Comparison of ENCODE assay signal across 34 cellular contexts in the genomic region with DNA sequence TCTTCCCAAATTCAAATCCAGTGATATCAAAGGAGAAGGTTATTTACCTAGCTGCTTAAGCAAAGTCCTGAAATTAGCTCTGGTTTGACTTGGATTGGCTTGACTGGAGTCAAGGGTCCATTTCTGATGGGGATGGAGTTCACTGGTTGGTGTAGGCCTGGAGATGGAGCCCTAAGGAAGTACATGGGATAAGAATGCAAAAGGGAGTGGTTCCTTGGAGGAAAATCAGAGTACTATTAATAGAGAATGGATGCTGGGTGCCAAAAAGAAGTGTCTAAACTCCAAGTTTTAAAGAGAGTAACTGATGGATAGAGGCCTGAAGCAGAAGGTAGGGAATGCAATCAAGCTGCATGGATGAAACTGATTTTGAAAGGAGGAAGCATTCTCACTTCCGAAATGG. TPM values are rescaled to one million over a fixed set of nuclear protein-coding genes. Genes with fewer than 3 reads are reported as not detected.
"Had no signal": no experiment of that assay in that cellular context is flagged by ENCODE, and none has a peak within 500 bp of the region (broad histone marks: within the 10 kb centered on the region; RNA-seq: fewer than 3 reads in every experiment).

No MANE protein-coding gene starts in this region.

- H3K36me3 ChIP-seq: brain microvascular endothelial cell had no signal

- H3K27ac ChIP-seq: brain microvascular endothelial cell, coronary artery, dorsolateral prefrontal cortex had no signal

- H3K4me3 ChIP-seq: coronary artery, dorsolateral prefrontal cortex had no signal

- H3K27me3 ChIP-seq: brain microvascular endothelial cell, dorsolateral prefrontal cortex had no signal

- DNase-seq: activated CD4-positive, alpha-beta memory T cell treated with anti-CD3 and anti-CD28 coated beads for 36 hours; activated CD4-positive, alpha-beta T cell treated with anti-CD3 and anti-CD28 coated beads for 36 hours; activated CD4-positive, alpha-beta T cell treated with anti-CD3 and anti-CD28 coated beads, Interleukin-2, amount 10 ng/mL, durations not matched to agents 24 days and 14 days; activated CD4-positive, CD25-positive, alpha-beta regulatory T cell; activated CD4-positive, CD25-positive, alpha-beta regulatory T cell treated with anti-CD3 and anti-CD28 coated beads, Interleukin-2, amount 50 U/mL, for 72 hours; activated CD8-positive, alpha-beta memory T cell treated with anti-CD3 and anti-CD28 coated beads, Interleukin-2, amount 10 ng/mL, durations not matched to agents 7 days and 5 days; activated CD8-positive, alpha-beta memory T cell treated with anti-CD3 and anti-CD28 coated beads, Interleukin-2, amount 50 U/mL, for 4 hours; activated CD8-positive, alpha-beta T cell treated with anti-CD3 and anti-CD28 coated beads, Interleukin-2, amount 10 ng/mL, durations not matched to agents 7 days and 5 days; activated effector memory CD4-positive, alpha-beta T cell treated with anti-CD3 and anti-CD28 coated beads, Interleukin-2, amount 50 U/mL, for 16 hours; activated naive CD4-positive, alpha-beta T cell treated with anti-CD3 and anti-CD28 coated beads, Interleukin-2, amount 50 U/mL, for 16 hours; activated T-cell treated with anti-CD3 and anti-CD28 coated beads, Interleukin-2, amount 50 U/mL, for 1 hour; activated T-cell treated with anti-CD3 and anti-CD28 coated beads, Interleukin-2, amount 50 U/mL, for 48 hours; amniotic stem cell; anterior cingulate cortex; brain microvascular endothelial cell; dorsolateral prefrontal cortex; effector memory CD4-positive, alpha-beta T cell; endodermal cell; head of caudate nucleus; T-helper 2 cell had no signal

- ATAC-seq: activated CD4-positive, alpha-beta T cell treated with anti-CD3 and anti-CD28 coated beads for 36 hours; activated CD8-positive, alpha-beta memory T cell treated with anti-CD3 and anti-CD28 coated beads, Interleukin-2, amount 10 ng/mL, durations not matched to agents 7 days and 5 days; activated CD8-positive, alpha-beta T cell treated with anti-CD3 and anti-CD28 coated beads, Interleukin-2, amount 10 ng/mL, durations not matched to agents 7 days and 5 days; esophagus mucosa had no signal

RNA-seq across cellular contexts. Expression of a gene that starts 13.8 kb away (rescaled TPM):
- total RNA-seq: activated CD4-positive, alpha-beta memory T cell treated with anti-CD3 and anti-CD28 coated beads for 36 hours; activated CD4-positive, alpha-beta T cell treated with anti-CD3 and anti-CD28 coated beads for 36 hours; activated CD4-positive, alpha-beta T cell treated with anti-CD3 and anti-CD28 coated beads, Interleukin-2, amount 10 ng/mL, durations not matched to agents 24 days and 14 days; activated CD8-positive, alpha-beta memory T cell treated with anti-CD3 and anti-CD28 coated beads for 36 hours; activated CD8-positive, alpha-beta memory T cell treated with anti-CD3 and anti-CD28 coated beads, Interleukin-2, amount 10 ng/mL, durations not matched to agents 7 days and 5 days; activated CD8-positive, alpha-beta T cell treated with anti-CD3 and anti-CD28 coated beads, Interleukin-2, amount 10 ng/mL, durations not matched to agents 7 days and 5 days; activated T-helper 1 cell treated with anti-CD3 and anti-CD28 coated beads, Interleukin-12 subunit alpha, Interleukin-12 subunit beta, Interleukin-2, Interleukin-4 antibody, amounts not matched to agents 30 ng/mL and 10 ng/mL and 1 ng/mL, durations not matched to agents 14 hours and 24 hours and 36 hours; activated T-helper 2 cell treated with anti-CD3 and anti-CD28 coated beads, Interferon-gamma antibody, Interleukin-2, Interleukin-4, amounts not matched to agents 10 μg/mL and 5 μg/mL and 100 μg/mL, durations not matched to agents 14 hours and 24 hours and 36 hours; astrocyte; bronchial epithelial cell; cardiac septum; cerebellum; endodermal cell; epithelial cell of proximal tubule; esophagus mucosa; fibroblast of villous mesenchyme; frontal cortex; T-helper 1 cell treated with Interleukin-12 subunit alpha and Interleukin-12 subunit beta and Interleukin-4 antibody, amounts not matched to agents 30 ng/mL and 1 ng/mL, for 36 hours had no signal
- polyA plus RNA-seq: adipose tissue had no signal
